In the genomic region with DNA sequence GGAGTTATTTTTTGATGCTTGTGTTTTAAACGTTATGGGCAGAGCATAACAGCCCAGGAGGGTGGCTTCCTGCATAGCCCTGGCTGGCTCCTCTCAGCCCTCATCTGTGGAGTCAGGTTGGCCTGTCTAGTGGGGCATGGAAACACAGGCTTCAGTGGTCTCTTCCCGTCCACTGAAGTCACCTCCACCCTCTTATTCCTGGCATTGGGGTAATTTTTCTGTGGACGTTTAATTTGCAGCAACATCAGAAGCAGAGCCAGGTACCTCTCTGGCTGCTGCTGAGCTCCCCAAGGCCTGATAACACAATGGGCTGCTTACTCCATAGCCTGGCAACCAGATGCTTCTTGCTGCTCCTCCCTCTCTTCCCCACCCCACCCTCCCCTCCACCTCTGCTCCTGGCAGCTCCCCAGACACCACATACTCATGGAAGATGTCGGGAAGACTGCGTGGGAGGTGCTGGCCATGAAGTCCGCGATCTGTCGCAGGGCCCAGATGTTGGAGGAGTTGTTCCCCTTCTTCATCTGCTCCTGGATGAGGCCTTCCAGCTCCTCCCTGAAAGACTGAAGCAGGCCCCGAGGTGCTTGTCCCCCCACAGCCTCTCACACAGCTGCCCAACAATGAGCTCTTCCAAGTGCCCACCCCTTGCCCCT, we compare ENCODE assay signal across 20 cellular contexts.
A peak's percentile ranks its signal among the peaks of the same experiment; 100 is the strongest.
DNase-seq lines count a peak whose midpoint lies in the region; FAIRE-seq and TF ChIP-seq lines count a peak whose summit lies in the region.
"Had no signal": no experiment of that assay in that cellular context is flagged by ENCODE, and none has a peak within 500 bp of the region (broad histone marks: within the 10 kb centered on the region; RNA-seq: fewer than 3 reads in every experiment).

No MANE protein-coding gene starts in this region.

- no peaks in the 10 kb centered on the region for H3K27me3 Mint-ChIP-seq in H9 (ENCODE audit: low read depth)
- H3K27me3 Mint-ChIP-seq: activated naive CD8-positive, alpha-beta T cell; progenitor cell of endocrine pancreas; stimulated activated naive CD8-positive, alpha-beta T cell treated with anti-CD3 and anti-CD28 coated beads, Interleukin-15, Interleukin-2, amounts not matched to agents 100 ng/mL and 50 ng/mL, for 24 hours had no signal

- H3K27me3 ChIP-seq in H9 (ENCODE audit: insufficient read depth, low read length) (no peaks in the 10 kb centered on the region), dorsolateral prefrontal cortex (no peaks in the 10 kb centered on the region), osteoblast (ENCODE audit: insufficient read depth, low read length) (no peaks in the 10 kb centered on the region), smooth muscle cell (ENCODE audit: low read depth) (no peaks in the 10 kb centered on the region)

- H3K9ac ChIP-seq in H9 (ENCODE audit: extremely low read depth, insufficient read length, low read length) (no peak overlapping the region), smooth muscle cell (ENCODE audit: low read depth) (no peak overlapping the region)
- H3K9ac ChIP-seq: KMS-11 had no signal

- peaks cover 4 to 6% of the 10 kb centered on the region in 2 experiments; a peak in 2 of 4 replicates for H3K4me1 Mint-ChIP-seq in H9
- H3K4me1 Mint-ChIP-seq: CD4-positive, CD25-positive, alpha-beta regulatory T cell had no signal

- no peak overlapping the region for H4K5ac ChIP-seq in H9 (ENCODE audit: insufficient read length, low read depth, low read length)

- H3K27ac Mint-ChIP-seq in H9 = peak overlapping the region in 2 of 3 experiments; percentile 61 to 82; a peak in 2 of 7 replicates
- H3K27ac Mint-ChIP-seq: activated naive CD8-positive, alpha-beta T cell; progenitor cell of endocrine pancreas; stimulated activated naive CD8-positive, alpha-beta T cell treated with anti-CD3 and anti-CD28 coated beads, Interleukin-15, Interleukin-2, amounts not matched to agents 100 ng/mL and 50 ng/mL, for 24 hours had no signal

- H3K4ac ChIP-seq in H9 (ENCODE audit: low read depth, low read length) = no peak overlapping the region

- DNase-seq in NCI-H2227 (lab: John Stamatoyannopoulos, UW; ENCODE audit: unreplicated experiment) (peak; percentile 21), NCI-H2227 treated with DMSO at 0.1 percent for 48 hours (lab: John Stamatoyannopoulos, UW) (no peak), H9 (peak; percentile 25), dorsolateral prefrontal cortex (peak in 7 of 10 donors; percentile 32 to 80 (median 64)), osteoblast (ENCODE audit: insufficient read length, low spot score, missing footprints) (peak; percentile 72), D721Med (ENCODE audit: insufficient read length, low spot score) (no peak), GM12891 (ENCODE audit: insufficient read length, low spot score) (no peak), smooth muscle cell (lab: John Stamatoyannopoulos, UW; ENCODE audit: unreplicated experiment) (no peak)
- DNase-seq: 8988T; activated CD4-positive, CD25-positive, alpha-beta regulatory T cell treated with anti-CD3 and anti-CD28 coated beads, Interleukin-2, amount 50 U/mL, for 72 hours; CD4-positive, CD25-positive, alpha-beta regulatory T cell; effector CD8-positive, alpha-beta T cell; foreskin keratinocyte; NCI-H446; SIG-M5 had no signal

- TF ChIP-seq POLR2A in GM12891 (IDR thresholded peaks at IDR 0.05; ENCODE audit: low read depth, low read length) = no peak

- H3K27ac ChIP-seq in H9 (ENCODE audit: insufficient read length, low read depth, low read length) (no peak overlapping the region), dorsolateral prefrontal cortex (peak overlapping the region in 22 of 59 donors; percentile 4 to 69 (median 47)), osteoblast (ENCODE audit: low read depth, low read length) (no peak overlapping the region), smooth muscle cell (ENCODE audit: low read depth) (no peak overlapping the region)
- H3K27ac ChIP-seq: foreskin keratinocyte, KMS-11 had no signal

- no peak overlapping the region for H3K18ac ChIP-seq in H9 (ENCODE audit: insufficient read length, low read depth, low read length)

- no peak overlapping the region for H2BK12ac ChIP-seq in H9 (ENCODE audit: insufficient read length, low read depth, low read length)

- no peak overlapping the region for H2BK20ac ChIP-seq in H9 (ENCODE audit: low read depth, low read length, poor library complexity, severe bottlenecking)

- H3K4me1 ChIP-seq in H9 (ENCODE audit: insufficient read depth, low read length) = no peaks in the 10 kb centered on the region
- H3K4me1 ChIP-seq in osteoblast (ENCODE audit: insufficient read depth, low read length) = no peaks in the 10 kb centered on the region
- H3K4me1 ChIP-seq in smooth muscle cell (ENCODE audit: low read depth) = no peaks in the 10 kb centered on the region
- H3K4me1 ChIP-seq: foreskin keratinocyte had no signal

- H2AK5ac ChIP-seq in H9 (ENCODE audit: insufficient read length, low read length) = no peak overlapping the region

- H3T11ph ChIP-seq in H9 (ENCODE audit: low read length) = no peak overlapping the region

- H3F3A ChIP-seq in smooth muscle cell (ENCODE audit: low read depth) = no peaks in the 10 kb centered on the region

- H3K4me2 ChIP-seq in H9 (ENCODE audit: insufficient read depth, insufficient read length, low read length) = no peak overlapping the region
- no peak overlapping the region for H3K4me2 ChIP-seq in osteoblast (ENCODE audit: insufficient read depth, low read length)
- H3K4me2 ChIP-seq in smooth muscle cell = no peak overlapping the region
- H3K4me2 ChIP-seq: KMS-11 had no signal

- H3K36me3 ChIP-seq in osteoblast (ENCODE audit: insufficient read depth, low read length) = no peaks in the 10 kb centered on the region
- H3K36me3 ChIP-seq in smooth muscle cell (ENCODE audit: low read depth) = no peaks in the 10 kb centered on the region

- H2AFZ ChIP-seq in H9 (ENCODE audit: low read length) = no peak overlapping the region
- H2AFZ ChIP-seq in osteoblast (ENCODE audit: low read length) = no peak overlapping the region
- H2AFZ ChIP-seq in smooth muscle cell (ENCODE audit: low read depth) = no peak overlapping the region

- FAIRE-seq in D721Med (lab: Jason Lieb, UNC) = no peak
- no peak for FAIRE-seq in GM12891 (lab: Jason Lieb, UNC)
- FAIRE-seq: bronchial epithelial cell had no signal

- H3K4me3 Mint-ChIP-seq in H9 = no peak overlapping the region; a peak in 1 of 5 replicates
- H3K4me3 Mint-ChIP-seq: activated naive CD8-positive, alpha-beta T cell; CD4-positive, CD25-positive, alpha-beta regulatory T cell; stimulated activated naive CD8-positive, alpha-beta T cell treated with anti-CD3 and anti-CD28 coated beads, Interleukin-15, Interleukin-2, amounts not matched to agents 100 ng/mL and 50 ng/mL, for 24 hours had no signal

- no peak overlapping the region for H3K56ac ChIP-seq in H9 (ENCODE audit: insufficient read length, low read depth, low read length)

- no peak overlapping the region for H3K4me3 ChIP-seq in dorsolateral prefrontal cortex
- H3K4me3 ChIP-seq in osteoblast (ENCODE audit: insufficient read depth, low read length) = no peak overlapping the region
- H3K4me3 ChIP-seq in smooth muscle cell = no peak overlapping the region

- H3K23ac ChIP-seq in H9 (ENCODE audit: insufficient read length, low read depth, low read length) = no peak overlapping the region

- no peak overlapping the region for H3K14ac ChIP-seq in H9 (ENCODE audit: insufficient read depth, low read length)

- peaks cover 3% of the 10 kb centered on the region for H4K20me1 ChIP-seq in H9 (ENCODE audit: control insufficient read depth, insufficient read depth, insufficient read length)
- H4K20me1 ChIP-seq in osteoblast (ENCODE audit: insufficient read depth, low read length) = no peaks in the 10 kb centered on the region
- H4K20me1 ChIP-seq in smooth muscle cell (ENCODE audit: low read depth) = no peaks in the 10 kb centered on the region

- no peak overlapping the region for H4K91ac ChIP-seq in H9 (ENCODE audit: insufficient read length, low read depth, low read length)

- TF ChIP-seq CTCF in H9 (conservative IDR thresholded peaks at IDR 0.05) = no peak
- no peak for TF ChIP-seq CTCF in dorsolateral prefrontal cortex (IDR thresholded peaks at IDR 0.05 in 54 of 56, conservative IDR thresholded peaks at IDR 0.05 in 2 of 56; ENCODE audit: low read depth in 1 of 56, partially characterized antibody in 56 of 56)
- TF ChIP-seq CTCF in osteoblast (IDR thresholded peaks at IDR 0.05; ENCODE audit: extremely low read depth, low read depth, low read length) = no peak
- TF ChIP-seq CTCF in D721Med (IDR thresholded peaks at IDR 0.05; ENCODE audit: insufficient read depth, missing control alignments) = no peak
- TF ChIP-seq CTCF in smooth muscle cell (IDR thresholded peaks at IDR 0.05; ENCODE audit: borderline replicate concordance, insufficient read depth, poor library complexity, severe bottlenecking) = no peak

- H2BK120ac ChIP-seq in H9 (ENCODE audit: low read depth, low read length, poor library complexity, severe bottlenecking) = no peak overlapping the region

- no peaks in the 10 kb centered on the region for H3K79me1 ChIP-seq in H9 (ENCODE audit: insufficient read depth, low read depth, low read length, poor library complexity, severe bottlenecking)

- no peak overlapping the region for H4K8ac ChIP-seq in H9 (replicated peaks; ENCODE audit: insufficient read length, low read depth, low read length)

- WGBS in H9 (ENCODE audit: extremely low coverage, insufficient read length, low lambda C conversion rate) = no CpG with 5 or more reads among the region's 9 CpGs
- 75% methylated on average over 9 of the region's 9 CpGs for WGBS in smooth muscle cell (ENCODE audit: low lambda C conversion rate)

- H3K79me2 ChIP-seq in H9 (ENCODE audit: insufficient read depth, low read length) (peaks cover 2% of the 10 kb centered on the region; the same call in 1 of the 2 replicates), osteoblast (ENCODE audit: insufficient read depth, low read length) (no peaks in the 10 kb centered on the region), smooth muscle cell (ENCODE audit: low read depth) (no peaks in the 10 kb centered on the region)

- H2BK5ac ChIP-seq in H9 (ENCODE audit: insufficient read length, low read length) = no peak overlapping the region

- H2BK15ac ChIP-seq in H9 (ENCODE audit: low read depth, low read length) = no peak overlapping the region

- H3K9me3 ChIP-seq in H9 (ENCODE audit: control insufficient read depth, low read depth, low read length) = no peaks in the 10 kb centered on the region
- no peaks in the 10 kb centered on the region for H3K9me3 ChIP-seq in osteoblast (ENCODE audit: low read depth, low read length)
- H3K9me3 ChIP-seq in smooth muscle cell (replicated peaks; ENCODE audit: low read depth) = no peaks in the 10 kb centered on the region

- H3K9me3 Mint-ChIP-seq in H9 = no peaks in the 10 kb centered on the region
- H3K9me3 Mint-ChIP-seq: CD4-positive, CD25-positive, alpha-beta regulatory T cell; stimulated activated naive CD8-positive, alpha-beta T cell treated with anti-CD3 and anti-CD28 coated beads, Interleukin-15, Interleukin-2, amounts not matched to agents 100 ng/mL and 50 ng/mL, for 24 hours had no signal

- peaks cover 32 to 47% (median 36%) of the 10 kb centered on the region in 3 experiments for H3K36me3 Mint-ChIP-seq in H9 (ENCODE audit: insufficient read depth in 1 of 3, low read depth in 3 of 3)
- H3K36me3 Mint-ChIP-seq: CD4-positive, CD25-positive, alpha-beta regulatory T cell had no signal

- no peaks in the 10 kb centered on the region for H3K23me2 ChIP-seq in H9 (ENCODE audit: insufficient read length, low read depth, low read length, poor library complexity, severe bottlenecking)

- intact Hi-C loops in dorsolateral prefrontal cortex (cut with DNase I) = loop anchor here in 1 of 2 donors (10.0 kb wide), 1 partner anchor 51 kb away; no protein-coding TSS in a partner anchor

Comparison
In these comparisons a context has a peak if more than half of its experiments do, and no peak if none do; other contexts are left out.
1. DNase-seq: peak in NCI-H2227 (single experiment), H9 (single experiment), dorsolateral prefrontal cortex (7 of 10) and osteoblast (single experiment); none in NCI-H2227 treated with DMSO at 0.1 percent for 48 hours (single experiment), D721Med (single experiment), GM12891 (single experiment) and smooth muscle cell (single experiment).